Comparison of ENCODE assay signal across 8 cellular contexts in the genomic region with DNA sequence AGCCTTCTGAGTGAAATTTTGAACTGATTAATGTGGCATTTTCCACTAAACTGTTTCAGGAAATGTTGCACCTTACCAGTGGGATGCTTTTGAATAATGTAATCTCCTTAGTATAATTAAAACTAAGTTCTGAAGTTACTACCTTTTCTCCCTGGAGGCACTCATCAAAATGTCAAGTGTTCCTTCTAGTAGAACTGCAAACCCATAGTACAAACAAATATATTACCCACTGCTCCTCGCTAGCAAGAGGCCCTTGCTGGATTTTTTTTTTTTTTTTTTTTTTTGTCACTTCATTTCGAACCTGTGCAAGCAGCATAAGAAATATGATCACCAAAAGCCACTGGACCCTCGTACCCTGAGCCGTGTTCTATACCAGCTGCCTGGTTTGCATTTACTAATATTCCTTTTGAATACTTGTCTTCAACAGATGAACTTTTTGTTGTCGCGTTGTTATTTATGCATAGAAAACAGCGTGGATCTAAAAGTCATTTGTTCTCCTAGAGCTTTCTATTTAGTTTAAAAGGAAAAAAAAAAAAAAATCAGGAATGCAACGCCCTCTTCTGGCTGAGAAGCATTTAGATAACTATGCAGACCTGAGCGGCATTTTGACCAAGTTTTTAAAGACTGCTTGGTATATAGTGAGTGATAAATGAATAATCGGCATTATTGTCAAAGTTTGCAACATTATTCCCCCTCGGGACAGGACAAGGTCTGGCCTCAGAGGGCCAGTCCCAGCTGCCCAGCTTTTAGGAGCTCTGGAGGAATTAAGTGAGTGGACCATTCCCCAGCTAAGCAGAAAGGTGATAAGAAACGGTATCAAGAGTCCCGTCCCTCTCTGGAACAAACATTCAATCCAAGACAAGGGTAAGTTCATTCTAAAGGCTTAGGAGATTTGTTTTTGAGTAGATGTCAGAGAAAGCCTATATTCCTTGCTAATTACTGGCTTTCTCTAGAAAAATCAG.
DNase-seq lines count a peak whose midpoint lies in the region; ATAC-seq and TF ChIP-seq lines count a peak whose summit lies in the region.

No MANE protein-coding gene starts in this region.

- H3K27me3 Mint-ChIP-seq in chondrocyte (ENCODE audit: low read depth) (peaks cover 4% of the 10 kb centered on the region), nephron progenitor cell (ENCODE audit: low read depth, poor library complexity) (peaks cover 21% of the 10 kb centered on the region)
- peaks cover 36% of the 10 kb centered on the region for H3K27me3 Mint-ChIP-seq in activated naive CD8-positive, alpha-beta T cell treated with anti-CD3 and anti-CD28 coated beads for 36 hours

- H3K4me3 Mint-ChIP-seq in chondrocyte (ENCODE audit: unreplicated experiment) (peak overlapping the region; percentile 38), nephron progenitor cell (no peak overlapping the region)
- no peak overlapping the region for H3K4me3 Mint-ChIP-seq in activated naive CD8-positive, alpha-beta T cell treated with anti-CD3 and anti-CD28 coated beads for 36 hours

- H3K27ac Mint-ChIP-seq in chondrocyte (ENCODE audit: unreplicated experiment), result peak overlapping the region; percentile 94
- H3K27ac Mint-ChIP-seq in nephron progenitor cell, result no peak overlapping the region
- no peak overlapping the region for H3K27ac Mint-ChIP-seq in activated naive CD8-positive, alpha-beta T cell treated with anti-CD3 and anti-CD28 coated beads for 36 hours

- DNase-seq in GM03348 (ENCODE audit: low spot score) (peak; percentile 43), MV-4-11 (lab: John Stamatoyannopoulos, UW) (peak; percentile 18), chondrocyte (ENCODE audit: low spot score) (no peak), nephron progenitor cell (no peak), epidermal melanocyte (ENCODE audit: insufficient read length, low spot score) (no peak)
- no peak for DNase-seq in activated naive CD8-positive, alpha-beta T cell treated with anti-CD3 and anti-CD28 coated beads for 36 hours

- TF ChIP-seq CTCF in chondrocyte (IDR thresholded peaks at IDR 0.05) (peak; percentile 89), nephron progenitor cell (IDR thresholded peaks at IDR 0.05) (peak; percentile 55)

- ATAC-seq in GM19455 (IDR thresholded peaks at IDR 0.05; ENCODE audit: unreplicated experiment), result no peak
- ATAC-seq in HG03159 (IDR thresholded peaks at IDR 0.05; ENCODE audit: unreplicated experiment), result no peak

- no peaks in the 10 kb centered on the region for H3K36me3 Mint-ChIP-seq in chondrocyte (ENCODE audit: low read depth)
- no peaks in the 10 kb centered on the region for H3K36me3 Mint-ChIP-seq in nephron progenitor cell (ENCODE audit: low read depth)
- H3K36me3 Mint-ChIP-seq in activated naive CD8-positive, alpha-beta T cell treated with anti-CD3 and anti-CD28 coated beads for 36 hours, result no peaks in the 10 kb centered on the region

- peaks cover 37% of the 10 kb centered on the region for H3K4me1 Mint-ChIP-seq in chondrocyte (ENCODE audit: low read depth)
- peaks cover 17% of the 10 kb centered on the region for H3K4me1 Mint-ChIP-seq in nephron progenitor cell
- no peaks in the 10 kb centered on the region for H3K4me1 Mint-ChIP-seq in activated naive CD8-positive, alpha-beta T cell treated with anti-CD3 and anti-CD28 coated beads for 36 hours

- H3K9me3 Mint-ChIP-seq in chondrocyte (ENCODE audit: low read depth) (peaks cover under 1% of the 10 kb centered on the region), nephron progenitor cell (peaks cover 8% of the 10 kb centered on the region)
- no peaks in the 10 kb centered on the region for H3K9me3 Mint-ChIP-seq in activated naive CD8-positive, alpha-beta T cell treated with anti-CD3 and anti-CD28 coated beads for 36 hours

Comparison
In these comparisons a context has a peak if more than half of its experiments do, and no peak if none do; other contexts are left out.
1. DNase-seq: peak in GM03348 (single experiment) and MV-4-11 (single experiment); none in chondrocyte (single experiment), nephron progenitor cell (single experiment), activated naive CD8-positive, alpha-beta T cell treated with anti-CD3 and anti-CD28 coated beads for 36 hours (single experiment) and epidermal melanocyte (single experiment).